8 cellular contexts compared by ENCODE assay signal in genomic region chr2:88627856-88628568, GRCh38.
DNase-seq lines count a peak whose midpoint lies in the region; ATAC-seq lines count a peak whose summit lies in the region.

No MANE protein-coding gene starts in this region.

- no peaks in the 10 kb centered on the region for H3K27me3 ChIP-seq in mucosa of stomach (ENCODE audit: control insufficient read depth, insufficient read depth, low read length)

- H3K36me3 ChIP-seq in mucosa of stomach (ENCODE audit: control insufficient read depth, insufficient read depth, low read length), result no peaks in the 10 kb centered on the region

- peak overlapping the region; percentile 47 for H3K4me3 ChIP-seq in mucosa of stomach (ENCODE audit: low read length)

- H3K9ac ChIP-seq in mucosa of stomach (ENCODE audit: low read length), result peak overlapping the region; percentile 86

- H3K27ac ChIP-seq in epithelial cell of prostate, result peak overlapping the region; percentile 92

- peaks cover 15% of the 10 kb centered on the region for H3K4me1 ChIP-seq in mucosa of stomach (ENCODE audit: control insufficient read depth, insufficient read depth, low read length)

- ATAC-seq in GM18909 (IDR thresholded peaks at IDR 0.05; ENCODE audit: poor library complexity, unreplicated experiment), result peak; percentile 48
- peak; percentile 38 for ATAC-seq in HG03135 (IDR thresholded peaks at IDR 0.05; ENCODE audit: unreplicated experiment)

- DNase-seq in AML-193 (lab: John Stamatoyannopoulos, UW) (peak; percentile 83 to 90), NOMO-1 treated with DMSO at 0.1 percent for 48 hours (lab: John Stamatoyannopoulos, UW; ENCODE audit: unreplicated experiment) (peak; percentile 93), epithelial cell of prostate (ENCODE audit: low read depth, low spot score) (peak; percentile 72)
- DNase-seq in activated CD8-positive, alpha-beta memory T cell treated with anti-CD3 and anti-CD28 coated beads for 4 hours (ENCODE audit: low read depth in 2 of 2), result peak; percentile 51 to 57
- peak; percentile 64 to 69 for DNase-seq in stimulated activated CD8-positive, alpha-beta memory T cell treated with anti-CD3 and anti-CD28 coated beads, Interleukin-7, amount 100 ng/mL, for 4 hours (ENCODE audit: low read depth in 2 of 2)

- H3K9me3 ChIP-seq in mucosa of stomach (ENCODE audit: control insufficient read depth, low read length), result no peaks in the 10 kb centered on the region

Comparison
In these comparisons a context has a peak if more than half of its experiments do, and no peak if none do; other contexts are left out.
1. Peak in every context shown above with its lines: DNase-seq, ATAC-seq, H3K4me3 ChIP-seq and H3K27ac ChIP-seq.